1 cellular context compared by ENCODE assay signal in genomic region chr1:167227934-167228378, GRCh38.
TF ChIP-seq lines count a peak whose summit lies in the region.

No MANE protein-coding gene starts in this region.

TF ChIP-seq in H1, 55 proteins besides CTCF, POLR2A, EP300 and RAD21 (continued from another document):
- no peak for TF ChIP-seq CHD7 (IDR thresholded peaks at IDR 0.05; ENCODE audit: insufficient replicate concordance, low read length)
